Comparison of ENCODE assay signal across 1 cellular context in genomic region chr13:75871059-75871458, GRCh38.
TF ChIP-seq lines count a peak whose summit lies in the region.

No MANE protein-coding gene starts in this region.

TF ChIP-seq in HepG2, 621 proteins besides CTCF, POLR2A, EP300 and RAD21 (continued from another document):
- TF ChIP-seq, protein P1, sequence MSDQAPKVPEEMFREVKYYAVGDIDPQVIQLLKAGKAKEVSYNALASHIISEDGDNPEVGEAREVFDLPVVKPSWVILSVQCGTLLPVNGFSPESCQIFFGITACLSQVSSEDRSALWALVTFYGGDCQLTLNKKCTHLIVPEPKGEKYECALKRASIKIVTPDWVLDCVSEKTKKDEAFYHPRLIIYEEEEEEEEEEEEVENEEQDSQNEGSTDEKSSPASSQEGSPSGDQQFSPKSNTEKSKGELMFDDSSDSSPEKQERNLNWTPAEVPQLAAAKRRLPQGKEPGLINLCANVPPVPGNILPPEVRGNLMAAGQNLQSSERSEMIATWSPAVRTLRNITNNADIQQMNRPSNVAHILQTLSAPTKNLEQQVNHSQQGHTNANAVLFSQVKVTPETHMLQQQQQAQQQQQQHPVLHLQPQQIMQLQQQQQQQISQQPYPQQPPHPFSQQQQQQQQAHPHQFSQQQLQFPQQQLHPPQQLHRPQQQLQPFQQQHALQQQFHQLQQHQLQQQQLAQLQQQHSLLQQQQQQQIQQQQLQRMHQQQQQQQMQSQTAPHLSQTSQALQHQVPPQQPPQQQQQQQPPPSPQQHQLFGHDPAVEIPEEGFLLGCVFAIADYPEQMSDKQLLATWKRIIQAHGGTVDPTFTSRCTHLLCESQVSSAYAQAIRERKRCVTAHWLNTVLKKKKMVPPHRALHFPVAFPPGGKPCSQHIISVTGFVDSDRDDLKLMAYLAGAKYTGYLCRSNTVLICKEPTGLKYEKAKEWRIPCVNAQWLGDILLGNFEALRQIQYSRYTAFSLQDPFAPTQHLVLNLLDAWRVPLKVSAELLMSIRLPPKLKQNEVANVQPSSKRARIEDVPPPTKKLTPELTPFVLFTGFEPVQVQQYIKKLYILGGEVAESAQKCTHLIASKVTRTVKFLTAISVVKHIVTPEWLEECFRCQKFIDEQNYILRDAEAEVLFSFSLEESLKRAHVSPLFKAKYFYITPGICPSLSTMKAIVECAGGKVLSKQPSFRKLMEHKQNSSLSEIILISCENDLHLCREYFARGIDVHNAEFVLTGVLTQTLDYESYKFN (CRISPR knock-in tag; conservative IDR thresholded peaks at IDR 0.05), result no peak
- TF ChIP-seq SIX4 (CRISPR knock-in tag; IDR thresholded peaks at IDR 0.05), result no peak
- no peak for TF ChIP-seq ZNF747 (CRISPR knock-in tag; IDR thresholded peaks at IDR 0.05; ENCODE audit: borderline replicate concordance)
- TF ChIP-seq ZNF556 (CRISPR knock-in tag; IDR thresholded peaks at IDR 0.05; ENCODE audit: borderline replicate concordance), result no peak
